Comparison of ENCODE assay signal across 8 cellular contexts in the genomic region with DNA sequence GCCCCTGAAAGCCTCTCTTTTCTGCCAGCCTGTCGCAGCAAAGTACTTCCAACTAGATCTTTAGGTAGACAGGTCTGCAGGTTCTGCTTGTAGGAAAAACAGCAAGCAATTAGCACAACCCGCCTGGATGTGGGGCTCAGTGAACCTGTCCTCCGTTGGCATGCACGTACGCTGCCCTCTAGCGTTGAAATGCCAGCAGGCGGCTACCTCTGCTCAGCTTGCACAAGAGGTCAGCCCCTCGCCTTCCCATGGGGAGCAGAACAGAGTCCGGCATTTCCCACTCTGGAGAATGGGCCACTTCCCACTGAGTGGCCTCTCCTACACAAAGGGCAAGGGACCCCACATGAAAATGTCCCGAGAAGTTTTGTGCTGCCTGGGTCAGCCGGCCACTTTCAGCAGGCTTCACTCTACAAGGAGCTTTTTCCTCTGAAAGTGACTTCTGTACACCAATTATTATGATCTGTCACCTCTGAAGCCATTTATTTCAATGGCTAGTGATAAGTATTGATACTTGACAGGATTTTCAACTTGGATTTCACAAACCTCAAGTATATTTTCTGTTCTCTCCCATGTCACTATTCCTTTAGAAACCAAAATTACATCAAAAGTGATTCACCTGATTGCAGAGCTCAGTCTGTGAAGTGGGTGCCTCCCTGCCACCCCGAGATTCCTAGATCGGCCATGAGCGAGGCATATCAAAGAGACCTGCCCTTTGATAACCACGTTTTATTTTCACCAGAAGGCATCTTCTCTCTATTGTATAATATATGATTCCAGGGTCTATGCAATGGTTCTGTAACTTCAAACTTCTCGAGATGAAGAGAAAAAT. TPM values are rescaled to one million over a fixed set of nuclear protein-coding genes. Genes with fewer than 3 reads are reported as not detected.
DNase-seq lines count a peak whose midpoint lies in the region; ATAC-seq and TF ChIP-seq lines count a peak whose summit lies in the region.

No MANE protein-coding gene starts in this region.

- intact Hi-C loops in posterior cingulate gyrus (cut with DNase I), result no loop called here

- peaks cover 44% of the 10 kb centered on the region for H3K4me1 Mint-ChIP-seq in type B pancreatic cell (ENCODE audit: unreplicated experiment)

- ATAC-seq in HG03457 (IDR thresholded peaks at IDR 0.05; ENCODE audit: unreplicated experiment), result no peak

- peak; percentile 84 for TF ChIP-seq CTCF in GM10266 (IDR thresholded peaks at IDR 0.05; ENCODE audit: control insufficient read depth, insufficient read depth, low read depth, missing control alignments)
- TF ChIP-seq CTCF in type B pancreatic cell (conservative IDR thresholded peaks at IDR 0.05), result peak; percentile 87

- H3K36me3 Mint-ChIP-seq in type B pancreatic cell, result peaks cover 3% of the 10 kb centered on the region

- H3K4me3 Mint-ChIP-seq in type B pancreatic cell, result peak overlapping the region; percentile 15

- no peaks in the 10 kb centered on the region for H3K27me3 Mint-ChIP-seq in type B pancreatic cell

- DNase-seq in GM10266 (ENCODE audit: extremely low spot score), result peak; percentile 43
- DNase-seq in HUDEP-2 (lab: John Stamatoyannopoulos, UW; ENCODE audit: unreplicated experiment in 76 of 76), result peak in 53 of 76 experiments; percentile 0 to 65 (median 31)
- DNase-seq in SHP77 (lab: John Stamatoyannopoulos, UW), result peak; percentile 57 to 75
- DNase-seq in activated effector memory CD4-positive, alpha-beta T cell treated with Interleukin-2 at 50 U/mL for 16 hours, result peak; percentile 33
- DNase-seq in glomerular visceral epithelial cell (ENCODE audit: extremely low spot score), result peak; percentile 83
- DNase-seq in posterior cingulate gyrus, result peak; percentile 34 to 92 (median 58)
- DNase-seq in type B pancreatic cell (ENCODE audit: extremely low spot score, unreplicated experiment), result peak; percentile 87

- H3K27ac Mint-ChIP-seq in type B pancreatic cell, result no peak overlapping the region

- no peaks in the 10 kb centered on the region for H3K9me3 Mint-ChIP-seq in type B pancreatic cell

RNA-seq across cellular contexts. Expression of a gene that starts 56.7 kb away (rescaled TPM):
- total RNA-seq in type B pancreatic cell (ENCODE audit: low replicate concordance), result 11.0 and 31.0 TPM in 2 replicates

Comparison
In these comparisons a context has a peak if more than half of its experiments do, and no peak if none do; other contexts are left out.
1. DNase-seq: peak in every context shown above with its lines; median percentile 87 in type B pancreatic cell; 83 in glomerular visceral epithelial cell; 66 in SHP77; 58 in posterior cingulate gyrus; 43 in GM10266; 33 in activated effector memory CD4-positive, alpha-beta T cell treated with Interleukin-2 at 50 U/mL for 16 hours; 31 in HUDEP-2.